ENCODE assay signal across 8 cellular contexts in the genomic region with DNA sequence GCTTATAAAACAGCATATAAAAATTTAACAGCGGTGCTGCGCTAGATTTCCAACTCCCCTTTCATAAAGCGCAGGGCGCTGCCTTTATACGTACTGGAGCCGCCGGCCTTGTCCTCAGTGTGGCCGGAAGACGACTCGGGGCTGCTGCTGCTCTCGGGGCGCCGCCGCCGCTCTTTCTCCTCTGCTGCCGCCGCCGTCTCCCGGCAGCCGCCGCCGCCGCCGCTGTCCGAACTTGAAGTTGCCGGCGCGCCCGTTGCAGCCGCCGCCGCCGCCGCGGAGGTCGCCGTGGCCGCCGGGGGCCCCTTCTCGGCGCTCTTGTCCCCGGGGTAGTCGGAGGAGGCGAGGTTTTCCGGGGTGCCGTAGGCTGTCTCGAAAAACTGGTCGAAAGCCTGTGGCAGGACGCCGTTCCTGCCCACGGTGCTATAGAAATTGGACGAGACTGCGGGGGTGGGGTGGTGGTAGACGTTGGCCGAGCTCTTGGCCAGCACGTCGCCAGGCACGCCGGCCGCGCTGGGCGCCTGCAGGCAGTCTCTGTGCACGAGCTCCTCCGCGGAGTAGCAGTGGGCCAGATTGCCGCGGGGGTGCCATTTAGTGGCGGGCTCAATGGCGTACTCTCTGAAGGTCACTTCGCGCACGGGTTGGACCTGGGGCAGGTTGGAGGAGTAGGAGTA. TPM values are rescaled to one million over a fixed set of nuclear protein-coding genes. Genes with fewer than 3 reads are reported as not detected.
A peak's percentile ranks its signal among the peaks of the same experiment; 100 is the strongest.
DNase-seq lines count a peak whose midpoint lies in the region; ATAC-seq and TF ChIP-seq lines count a peak whose summit lies in the region.

No MANE protein-coding gene starts in this region.

- ATAC-seq in stimulated activated naive CD8-positive, alpha-beta T cell treated with anti-CD3 and anti-CD28 coated beads, Interleukin-15, amount 100 ng/mL, for 72 hours, result peak; percentile 37
- no peak for ATAC-seq in HG02642 (IDR thresholded peaks at IDR 0.05; ENCODE audit: poor library complexity, unreplicated experiment)

- TF ChIP-seq CTCF in CD14-positive monocyte (IDR thresholded peaks at IDR 0.05), result no peak

- H3K4me1 Mint-ChIP-seq in CD14-positive monocyte (peaks cover 62% of the 10 kb centered on the region), immature natural killer cell (peaks cover 55 to 61% of the 10 kb centered on the region in 2 donors)
- H3K4me1 Mint-ChIP-seq in stimulated activated naive CD8-positive, alpha-beta T cell treated with anti-CD3 and anti-CD28 coated beads, Interleukin-15, amount 100 ng/mL, for 72 hours, result peaks cover 59% of the 10 kb centered on the region

- intact Hi-C loops in CD14-positive monocyte (cut with micrococcal nuclease), result loop anchor here (1.0 to 5.0 kb wide), 2 partner anchors 11 to 32 kb away; partner anchors contain the start of gene HOXA3 (in 2 of the 2)

- H3K4me3 Mint-ChIP-seq in CD14-positive monocyte (peak overlapping the region; percentile 72 to 93), immature natural killer cell (peak overlapping the region; percentile 81 to 96 (median 86))
- peak overlapping the region; percentile 74 to 75 for H3K4me3 Mint-ChIP-seq in stimulated activated naive CD8-positive, alpha-beta T cell treated with anti-CD3 and anti-CD28 coated beads, Interleukin-15, amount 100 ng/mL, for 72 hours

- H3K9me3 Mint-ChIP-seq in CD14-positive monocyte (peaks cover 3 to 45% (median 33%) of the 10 kb centered on the region in 7 donors), immature natural killer cell (peaks cover 0 to 1% (median 0%) of the 10 kb centered on the region in 6 donors)
- H3K9me3 Mint-ChIP-seq in stimulated activated naive CD8-positive, alpha-beta T cell treated with anti-CD3 and anti-CD28 coated beads, Interleukin-15, amount 100 ng/mL, for 72 hours, result no peaks in the 10 kb centered on the region

- H3K27me3 Mint-ChIP-seq in CD14-positive monocyte (ENCODE audit: low read depth in 3 of 3), result peaks cover 94 to 99% (median 99%) of the 10 kb centered on the region in 3 donors
- H3K27me3 Mint-ChIP-seq in immature natural killer cell (ENCODE audit: low read depth in 3 of 3), result peaks cover 57 to 75% (median 71%) of the 10 kb centered on the region in 3 donors
- H3K27me3 Mint-ChIP-seq in stimulated activated naive CD8-positive, alpha-beta T cell treated with anti-CD3 and anti-CD28 coated beads, Interleukin-15, amount 100 ng/mL, for 72 hours, result peaks cover 100% of the 10 kb centered on the region

- peaks cover 18 to 31% of the 10 kb centered on the region in 2 donors for H3K36me3 Mint-ChIP-seq in CD14-positive monocyte
- H3K36me3 Mint-ChIP-seq in immature natural killer cell, result peaks cover 0 to 4% (median 0%) of the 10 kb centered on the region in 3 donors

- DNase-seq in CD14-positive monocyte (ENCODE audit: low spot score) (peak; percentile 46), HuH-7.5 (ENCODE audit: low spot score) (peak; percentile 71), immature natural killer cell (peak in 2 of 3 donors; percentile 45 to 55), NCI-H1092 (lab: John Stamatoyannopoulos, UW) (no peak), GM19240 (ENCODE audit: insufficient read length, low spot score) (no peak)
- DNase-seq in activated CD8-positive, alpha-beta memory T cell treated with anti-CD3 and anti-CD28 coated beads, Interleukin-2, amount 50 U/mL, for 48 hours, result peak; percentile 74
- DNase-seq in stimulated activated naive CD8-positive, alpha-beta T cell treated with anti-CD3 and anti-CD28 coated beads, Interleukin-15, amount 100 ng/mL, for 72 hours, result peak in 1 of 2 donors; percentile 29

- H3K27ac Mint-ChIP-seq in CD14-positive monocyte, result peak overlapping the region in 1 of 7 donors; percentile 41
- peak overlapping the region in 3 of 6 donors; percentile 15 to 65 (median 40) for H3K27ac Mint-ChIP-seq in immature natural killer cell
- H3K27ac Mint-ChIP-seq in stimulated activated naive CD8-positive, alpha-beta T cell treated with anti-CD3 and anti-CD28 coated beads, Interleukin-15, amount 100 ng/mL, for 72 hours, result no peak overlapping the region

RNA-seq across cellular contexts. Expression of gene HOXA11, which starts 0.6 kb away (rescaled TPM):
- polyA plus RNA-seq in CD14-positive monocyte, result not detected
- polyA plus RNA-seq in immature natural killer cell, result not detected

RNA-seq across cellular contexts. Expression of gene HOXA10, which starts 10.4 kb away (rescaled TPM):
- polyA plus RNA-seq in CD14-positive monocyte, result 1 to 10 TPM in 1 of 2 donors, under 1 TPM in 1; 0.33 to 3.2 TPM
- 10 to 100 TPM in 1 of 3 donors, 1 to 10 TPM in 2; 4.2 to 17.3 (median 6.2) TPM for polyA plus RNA-seq in immature natural killer cell

RNA-seq across cellular contexts. Expression of gene HOXA13, which starts 15.4 kb away (rescaled TPM):
- not detected for polyA plus RNA-seq in CD14-positive monocyte
- not detected for polyA plus RNA-seq in immature natural killer cell

RNA-seq across cellular contexts. Expression of gene HOXA9, which starts 19.1 kb away (rescaled TPM):
- polyA plus RNA-seq in CD14-positive monocyte, result 1 to 10 TPM in 1 of 2 donors, under 1 TPM in 1; 0.55 to 1.9 TPM
- polyA plus RNA-seq in immature natural killer cell, result 1 to 10 TPM; 1.6 to 3.1 (median 1.8) TPM

RNA-seq across cellular contexts. Expression of gene HOXA7, which starts 28.0 kb away (rescaled TPM):
- not detected for polyA plus RNA-seq in CD14-positive monocyte
- 1 to 10 TPM in 2 of 3 donors, not detected in 1; 1.0 to 4.2 TPM for polyA plus RNA-seq in immature natural killer cell

Comparison
In these comparisons a context has a peak if more than half of its experiments do, and no peak if none do; other contexts are left out.
1. DNase-seq: peak in CD14-positive monocyte (single experiment), HuH-7.5 (single experiment), activated CD8-positive, alpha-beta memory T cell treated with anti-CD3 and anti-CD28 coated beads, Interleukin-2, amount 50 U/mL, for 48 hours (single experiment) and immature natural killer cell (2 of 3); none in NCI-H1092 (single experiment) and GM19240 (single experiment).
2. Peak in every context shown above with its lines, with median percentiles within 50 percentile points of each other: H3K4me3 Mint-ChIP-seq.